In genomic region chr15:40413036-40413435, GRCh38 we compare ENCODE assay signal across 25 cellular contexts.
"Had no signal": no experiment of that assay in that cellular context is flagged by ENCODE, and none has a peak within 500 bp of the region (broad histone marks: within the 10 kb centered on the region; RNA-seq: fewer than 3 reads in every experiment).

No MANE protein-coding gene starts in this region.

- H3K4me3 Mint-ChIP-seq: activated CD4-positive, alpha-beta memory T cell treated with anti-CD3 and anti-CD28 coated beads, Interleukin-2, amount 10 ng/mL, durations not matched to agents 7 days and 5 days; activated CD4-positive, alpha-beta T cell treated with anti-CD3 and anti-CD28 coated beads for 36 hours; activated naive CD4-positive, alpha-beta T cell treated with anti-CD3 and anti-CD28 coated beads, Interleukin-2, amount 10 ng/mL, durations not matched to agents 7 days and 5 days; activated naive CD8-positive, alpha-beta T cell treated with anti-CD3 and anti-CD28 coated beads for 36 hours; activated T-cell treated with anti-CD3 and anti-CD28 coated beads, Interleukin-2, amount 50 U/mL, for 72 hours; T-helper 1 cell treated with Interleukin-12 subunit alpha and Interleukin-12 subunit beta and Interleukin-4 antibody, amounts not matched to agents 30 μg/mL and 1 μg/mL, for 36 hours had no signal

- ATAC-seq: activated CD4-positive, alpha-beta T cell treated with anti-CD3 and anti-CD28 coated beads for 36 hours; activated T-cell treated with anti-CD3 and anti-CD28 coated beads, Interleukin-2, amount 50 U/mL, for 72 hours had no signal

- H3K4me3 ChIP-seq: cardiac muscle cell, MG63, SJCRH30 had no signal

- H3K4me1 ChIP-seq: SJCRH30 had no signal

- DNase-seq: activated CD4-positive, alpha-beta memory T cell treated with anti-CD3 and anti-CD28 coated beads, Interleukin-2, amount 10 ng/mL, durations not matched to agents 7 days and 5 days; activated CD4-positive, alpha-beta T cell treated with anti-CD3 and anti-CD28 coated beads for 36 hours; activated CD4-positive, alpha-beta T cell treated with anti-CD3 and anti-CD28 coated beads, Interleukin-2, amount 50 U/mL, for 1 hour; activated CD4-positive, CD25-positive, alpha-beta regulatory T cell; activated gamma-delta T cell treated with Interleukin-2 at 50 U/mL for 16 hours; activated naive CD4-positive, alpha-beta T cell treated with anti-CD3 and anti-CD28 coated beads, Interleukin-2, amount 10 ng/mL, durations not matched to agents 7 days and 5 days; activated naive CD8-positive, alpha-beta T cell treated with anti-CD3 and anti-CD28 coated beads for 36 hours; activated T-cell treated with anti-CD3 and anti-CD28 coated beads, Interleukin-2, amount 50 U/mL, for 72 hours; brain microvascular endothelial cell; MG63; MV-4-11; NCI-H1092 treated with DMSO at 0.1 percent for 48 hours; NCI-H1417 treated with DMSO at 0.1 percent for 48 hours; NCI-H1694; NCI-H2029 treated with DMSO at 0.1 percent for 48 hours; NCI-H510A treated with DMSO at 0.1 percent for 48 hours; NCI-H69; NK-92 treated with Interleukin-12 subunit alpha and Interleukin-12 subunit beta, amount 100 ng/mL, for 24 hours; OCI-M1; Right ventricle myocardium superior; RPMI8226; SJCRH30 had no signal

- H3K9me3 ChIP-seq: MG63, SJCRH30 had no signal

- H3K27ac Mint-ChIP-seq: activated CD4-positive, alpha-beta memory T cell treated with anti-CD3 and anti-CD28 coated beads, Interleukin-2, amount 10 ng/mL, durations not matched to agents 7 days and 5 days; activated CD4-positive, alpha-beta T cell treated with anti-CD3 and anti-CD28 coated beads for 36 hours; activated naive CD4-positive, alpha-beta T cell treated with anti-CD3 and anti-CD28 coated beads, Interleukin-2, amount 10 ng/mL, durations not matched to agents 7 days and 5 days; activated T-cell treated with anti-CD3 and anti-CD28 coated beads, Interleukin-2, amount 50 U/mL, for 72 hours; activated T-helper 2 cell treated with anti-CD3 and anti-CD28 coated beads, Interferon-gamma antibody, Interleukin-2, Interleukin-4, amounts not matched to agents 10 μg/mL and 5 μg/mL and 100 μg/mL, durations not matched to agents 14 hours and 24 hours and 36 hours; T-helper 1 cell treated with Interleukin-12 subunit alpha and Interleukin-12 subunit beta and Interleukin-4 antibody, amounts not matched to agents 30 μg/mL and 1 μg/mL, for 36 hours had no signal

- H3K9me3 Mint-ChIP-seq: activated CD4-positive, alpha-beta memory T cell treated with anti-CD3 and anti-CD28 coated beads, Interleukin-2, amount 10 ng/mL, durations not matched to agents 7 days and 5 days; activated naive CD4-positive, alpha-beta T cell treated with anti-CD3 and anti-CD28 coated beads, Interleukin-2, amount 10 ng/mL, durations not matched to agents 7 days and 5 days; activated naive CD8-positive, alpha-beta T cell treated with anti-CD3 and anti-CD28 coated beads for 36 hours; activated T-cell treated with anti-CD3 and anti-CD28 coated beads, Interleukin-2, amount 50 U/mL, for 72 hours; activated T-helper 2 cell treated with anti-CD3 and anti-CD28 coated beads, Interferon-gamma antibody, Interleukin-2, Interleukin-4, amounts not matched to agents 10 μg/mL and 5 μg/mL and 100 μg/mL, durations not matched to agents 14 hours and 24 hours and 36 hours; T-helper 1 cell treated with Interleukin-12 subunit alpha and Interleukin-12 subunit beta and Interleukin-4 antibody, amounts not matched to agents 30 μg/mL and 1 μg/mL, for 36 hours had no signal

- H3K27me3 Mint-ChIP-seq: activated CD4-positive, alpha-beta memory T cell treated with anti-CD3 and anti-CD28 coated beads, Interleukin-2, amount 10 ng/mL, durations not matched to agents 7 days and 5 days; activated CD4-positive, alpha-beta T cell treated with anti-CD3 and anti-CD28 coated beads for 36 hours; activated naive CD4-positive, alpha-beta T cell treated with anti-CD3 and anti-CD28 coated beads, Interleukin-2, amount 10 ng/mL, durations not matched to agents 7 days and 5 days; activated naive CD8-positive, alpha-beta T cell treated with anti-CD3 and anti-CD28 coated beads for 36 hours had no signal

- H3K27ac ChIP-seq: brain microvascular endothelial cell, cardiac muscle cell, SJCRH30 had no signal

- H3K27me3 ChIP-seq: brain microvascular endothelial cell, cardiac muscle cell, MG63, SJCRH30 had no signal
